Comparison of ENCODE assay signal across 23 cellular contexts in genomic region chr2:182004945-182005344, GRCh38.
"Had no signal": no experiment of that assay in that cellular context is flagged by ENCODE, and none has a peak within 500 bp of the region (broad histone marks: within the 10 kb centered on the region; RNA-seq: fewer than 3 reads in every experiment).

No MANE protein-coding gene starts in this region.

- H3K4me3 ChIP-seq: neural progenitor cell, ovary, psoas muscle, right lobe of liver, sigmoid colon, stomach, thoracic aorta, thyroid gland, tibial nerve, upper lobe of left lung, vagina had no signal

- DNase-seq: natural killer cell; occipital lobe; ovary; posterior cingulate gyrus; psoas muscle; right cardiac atrium; right lobe of liver; sigmoid colon; stimulated activated CD4-positive, alpha-beta T cell treated with anti-CD3 and anti-CD28 coated beads, Interleukin-15, amount 100 ng/mL, for 24 hours; stimulated activated CD4-positive, alpha-beta T cell treated with anti-CD3 and anti-CD28 coated beads, Interleukin-2, amount 100 ng/mL, for 24 hours; stimulated activated CD4-positive, alpha-beta T cell treated with anti-CD3 and anti-CD28 coated beads, Interleukin-2, amount 100 ng/mL, for 48 hours; stimulated activated CD4-positive, alpha-beta T cell treated with anti-CD3 and anti-CD28 coated beads, Interleukin-4, amount 100 ng/mL, for 24 hours; stimulated activated naive B cell treated with anti-CD40 and anti-IgM and Interleukin-4, amounts not matched to agents 10 μg/mL and 1 μg/mL and 100 μg/mL, for 72 hours; stimulated activated naive CD4-positive, alpha-beta T cell treated with Interleukin-2 at 50 U/mL for 16 hours; stomach; thyroid gland; upper lobe of left lung had no signal

- H3K27ac ChIP-seq: neural progenitor cell, ovary, parathyroid adenoma, psoas muscle, right lobe of liver, sigmoid colon, stomach, thoracic aorta, thyroid gland, tibial nerve, upper lobe of left lung, vagina had no signal

- ATAC-seq: natural killer cell; psoas muscle; right cardiac atrium; right lobe of liver; stimulated activated effector memory CD8-positive, alpha-beta T cell treated with anti-CD3 and anti-CD28 coated beads, Interleukin-12 subunit alpha, Interleukin-12 subunit beta, amount 100 ng/mL, for 72 hours; stimulated activated naive B cell treated with anti-CD40 and anti-IgM and Interleukin-4, amounts not matched to agents 10 μg/mL and 1 μg/mL and 100 μg/mL, for 72 hours had no signal
